11 cellular contexts compared by ENCODE assay signal in the genomic region with DNA sequence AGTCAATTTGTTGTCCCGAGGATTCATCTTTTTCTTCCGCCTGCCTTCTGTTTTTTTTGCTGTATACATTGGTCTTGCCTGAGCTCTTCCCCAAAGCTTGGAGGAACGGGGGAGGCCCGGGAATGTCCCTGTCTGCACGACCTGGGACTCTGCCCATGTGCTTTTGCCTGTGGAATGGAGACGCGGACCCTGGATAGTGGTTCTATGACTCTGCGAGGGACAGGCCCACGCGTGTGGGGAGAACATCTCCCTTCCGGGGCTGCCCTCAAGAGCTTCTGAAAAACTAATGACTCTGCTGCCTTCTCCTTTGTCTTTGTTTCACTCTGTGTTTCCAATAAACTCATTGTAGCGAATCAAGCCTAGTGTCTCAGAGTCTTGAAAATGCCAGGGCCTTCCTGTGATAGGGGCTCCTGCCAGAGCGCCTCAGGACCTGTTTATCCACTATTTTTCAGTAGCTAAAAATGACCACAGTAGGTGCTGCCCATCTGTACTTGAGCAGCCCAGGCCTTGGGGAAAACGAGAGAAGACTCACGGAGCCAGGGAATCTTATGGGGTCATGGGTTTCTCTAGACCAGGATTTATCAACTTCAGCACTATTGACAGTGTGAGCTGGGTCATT. TPM values are rescaled to one million over a fixed set of nuclear protein-coding genes. Genes with fewer than 3 reads are reported as not detected.
A peak's percentile ranks its signal among the peaks of the same experiment; 100 is the strongest.
DNase-seq lines count a peak whose midpoint lies in the region; ATAC-seq, FAIRE-seq and TF ChIP-seq lines count a peak whose summit lies in the region.
"Had no signal": no experiment of that assay in that cellular context is flagged by ENCODE, and none has a peak within 500 bp of the region (broad histone marks: within the 10 kb centered on the region; RNA-seq: fewer than 3 reads in every experiment).

No MANE protein-coding gene starts in this region.

- peak overlapping the region; percentile 39 for H3K4me3 ChIP-seq in bronchial epithelial cell (ENCODE audit: low read depth, low read length)
- peak overlapping the region; percentile 72 for H3K4me3 ChIP-seq in thoracic aorta

- H3K9me3 Mint-ChIP-seq in activated naive CD4-positive, alpha-beta T cell treated with anti-CD3 and anti-CD28 coated beads for 36 hours: no peaks in the 10 kb centered on the region
- H3K9me3 Mint-ChIP-seq: CD8-positive, alpha-beta T cell had no signal

- H3K27me3 Mint-ChIP-seq in activated naive CD4-positive, alpha-beta T cell treated with anti-CD3 and anti-CD28 coated beads for 36 hours (ENCODE audit: low read depth): peaks cover 37% of the 10 kb centered on the region

- peak overlapping the region; percentile 44 for H3K4me3 Mint-ChIP-seq in activated naive CD4-positive, alpha-beta T cell treated with anti-CD3 and anti-CD28 coated beads for 36 hours
- H3K4me3 Mint-ChIP-seq: CD8-positive, alpha-beta T cell had no signal

- intact Hi-C loops in activated naive CD4-positive, alpha-beta T cell treated with anti-CD3 and anti-CD28 coated beads for 36 hours (cut with micrococcal nuclease): no loop called here

- peaks cover 14% of the 10 kb centered on the region for H3K4me1 Mint-ChIP-seq in activated naive CD4-positive, alpha-beta T cell treated with anti-CD3 and anti-CD28 coated beads for 36 hours (ENCODE audit: low read depth)

- no peak for FAIRE-seq in bronchial epithelial cell (lab: Jason Lieb, UNC)

- H3K27ac ChIP-seq in thoracic aorta: peak overlapping the region in 1 of 2 donors; percentile 65

- H3K27ac Mint-ChIP-seq in activated naive CD4-positive, alpha-beta T cell treated with anti-CD3 and anti-CD28 coated beads for 36 hours: no peak overlapping the region

- H3K36me3 Mint-ChIP-seq in activated naive CD4-positive, alpha-beta T cell treated with anti-CD3 and anti-CD28 coated beads for 36 hours (ENCODE audit: low read depth): no peaks in the 10 kb centered on the region
- H3K36me3 Mint-ChIP-seq: CD8-positive, alpha-beta T cell had no signal

- ATAC-seq in thoracic aorta (ENCODE audit: insufficient number of reproducible peaks, low FRiP score, low read depth) (no peak), HG03457 (IDR thresholded peaks at IDR 0.05; ENCODE audit: unreplicated experiment) (no peak)

- TF ChIP-seq CTCF in bronchial epithelial cell (IDR thresholded peaks at IDR 0.05; ENCODE audit: insufficient read depth, low read length, severe bottlenecking) (no peak), thoracic aorta (IDR thresholded peaks at IDR 0.05) (no peak)

- H3K36me3 ChIP-seq in bronchial epithelial cell (ENCODE audit: control insufficient read depth, insufficient read depth, low read length) (no peaks in the 10 kb centered on the region), thoracic aorta (no peaks in the 10 kb centered on the region)

- no peaks in the 10 kb centered on the region for H3K27me3 ChIP-seq in bronchial epithelial cell (ENCODE audit: control insufficient read depth, insufficient read depth, low read length)
- H3K27me3 ChIP-seq in thoracic aorta (replicated peaks; ENCODE audit: insufficient read depth): no peaks in the 10 kb centered on the region

- H3K9me3 ChIP-seq in thoracic aorta: no peaks in the 10 kb centered on the region

- no peak for DNase-seq in activated naive CD4-positive, alpha-beta T cell treated with anti-CD3 and anti-CD28 coated beads for 36 hours
- no peak for DNase-seq in activated naive CD4-positive, alpha-beta T cell (lab: John Stamatoyannopoulos, UW)
- no peak for DNase-seq in bronchial epithelial cell (ENCODE audit: low read depth)
- DNase-seq in mesenteric fat pad (ENCODE audit: low spot score): peak; percentile 86
- no peak for DNase-seq in thoracic aorta (ENCODE audit: low spot score)
- no peak for DNase-seq in retina
- DNase-seq in GOT3 (lab: John Stamatoyannopoulos, UW): no peak

- CTCF ChIA-PET in activated naive CD4-positive, alpha-beta T cell treated with anti-CD3 and anti-CD28 coated beads for 36 hours (lab: Charles Lee): interaction anchor here (0.8 to 4.0 kb wide), 7 partner anchors 12 to 275 kb away, joined by 3 to 37 read pairs (median 3); a partner anchor contains a TSS

- H3K4me1 ChIP-seq in thoracic aorta (ENCODE audit: control insufficient read depth in 1 of 2, low read depth in 2 of 2): peaks cover 4 to 5% of the 10 kb centered on the region in 2 donors

RNA-seq across cellular contexts. Expression of a gene that starts 12.3 kb away (rescaled TPM):
- not detected for total RNA-seq in activated naive CD4-positive, alpha-beta T cell treated with anti-CD3 and anti-CD28 coated beads for 36 hours
- total RNA-seq in bronchial epithelial cell: 0.13 TPM in 1 of 2 replicates, not detected in the other
- total RNA-seq in mesenteric fat pad: not detected
- total RNA-seq in thoracic aorta: not detected
- total RNA-seq: CD8-positive, alpha-beta T cell; lung; T-helper 2 cell treated with Interferon-gamma antibody and Interleukin-4, amounts not matched to agents 100 ng/mL and 5 ng/mL, for 36 hours had no signal

RNA-seq across cellular contexts. Expression of a gene that starts 17.6 kb away (rescaled TPM):
- not detected for total RNA-seq in activated naive CD4-positive, alpha-beta T cell treated with anti-CD3 and anti-CD28 coated beads for 36 hours
- total RNA-seq in bronchial epithelial cell (0.13 and 0.26 TPM in 2 replicates), mesenteric fat pad (not detected), thoracic aorta (1 to 10 TPM in 1 of 2 donors, not detected in 1; 5.1 TPM)
- total RNA-seq: CD8-positive, alpha-beta T cell had no signal

RNA-seq across cellular contexts. Expression of a gene that starts 34.5 kb away (rescaled TPM):
- total RNA-seq in activated naive CD4-positive, alpha-beta T cell treated with anti-CD3 and anti-CD28 coated beads for 36 hours: under 1 TPM in 1 of 2 experiments, not detected in 1; 0.15 TPM
- 0.26 TPM in 2 replicates for total RNA-seq in bronchial epithelial cell
- total RNA-seq in mesenteric fat pad: not detected
- 1 to 10 TPM in 1 of 2 donors, not detected in 1; 9.3 TPM for total RNA-seq in thoracic aorta

RNA-seq across cellular contexts. Expression of a gene that starts 58.4 kb away (rescaled TPM):
- total RNA-seq in activated naive CD4-positive, alpha-beta T cell treated with anti-CD3 and anti-CD28 coated beads for 36 hours: not detected
- total RNA-seq in bronchial epithelial cell (not detected in 2 replicates), mesenteric fat pad (not detected), thoracic aorta (not detected)
- total RNA-seq: CD8-positive, alpha-beta T cell; lung; T-helper 2 cell treated with Interferon-gamma antibody and Interleukin-4, amounts not matched to agents 100 ng/mL and 5 ng/mL, for 36 hours had no signal
